1 cellular context compared by ENCODE assay signal in genomic region chr12:117162167-117162539, GRCh38.
TF ChIP-seq lines count a peak whose summit lies in the region.

No MANE protein-coding gene starts in this region.

TF ChIP-seq in IMR-90, 13 proteins besides CTCF, POLR2A, EP300 and RAD21:
- TF ChIP-seq RCOR1 (IDR thresholded peaks at IDR 0.05; ENCODE audit: insufficient replicate concordance, low read length) (no peak), NFE2L2 (IDR thresholded peaks at IDR 0.05; ENCODE audit: low read depth, low read length) (no peak), MAFK (IDR thresholded peaks at IDR 0.05; ENCODE audit: low read depth, low read length) (no peak), RFX5 (IDR thresholded peaks at IDR 0.05; ENCODE audit: low read depth, low read length) (no peak), CEBPB (IDR thresholded peaks at IDR 0.05; ENCODE audit: low read depth, low read length) (no peak), MAZ (IDR thresholded peaks at IDR 0.05; ENCODE audit: borderline replicate concordance, low read depth, low read length) (no peak), FOS (IDR thresholded peaks at IDR 0.05; ENCODE audit: low read depth, low read length) (no peak), MXI1 (IDR thresholded peaks at IDR 0.05; ENCODE audit: borderline replicate concordance, low read depth, low read length) (no peak)
